10 cellular contexts compared by ENCODE assay signal in genomic region chr3:126781889-126782491, GRCh38.
DNase-seq lines count a peak whose midpoint lies in the region; ATAC-seq and TF ChIP-seq lines count a peak whose summit lies in the region.
"Had no signal": no experiment of that assay in that cellular context is flagged by ENCODE, and none has a peak within 500 bp of the region (broad histone marks: within the 10 kb centered on the region; RNA-seq: fewer than 3 reads in every experiment).

No MANE protein-coding gene starts in this region.

- H3K9me3 ChIP-seq in right cardiac atrium (ENCODE audit: control insufficient read depth, low read length): no peaks in the 10 kb centered on the region
- no peaks in the 10 kb centered on the region for H3K9me3 ChIP-seq in suprapubic skin
- H3K9me3 ChIP-seq: SJCRH30 had no signal

- intact Hi-C loops in right cardiac atrium (cut with DNase I): no loop called here

- H3K27ac ChIP-seq in right cardiac atrium (ENCODE audit: low read length): peak overlapping the region; percentile 25
- peak overlapping the region; percentile 87 for H3K27ac ChIP-seq in suprapubic skin
- H3K27ac ChIP-seq in substantia nigra (ENCODE audit: low read depth, low read length, poor library complexity, severe bottlenecking): no peak overlapping the region
- H3K27ac ChIP-seq: SJCRH30 had no signal

- H3K4me1 ChIP-seq in right cardiac atrium (ENCODE audit: control insufficient read depth, insufficient read depth, low read length) (peaks cover 5% of the 10 kb centered on the region), suprapubic skin (peaks cover 27% of the 10 kb centered on the region)
- H3K4me1 ChIP-seq: SJCRH30 had no signal

- H3K27me3 ChIP-seq in right cardiac atrium (ENCODE audit: control insufficient read depth, insufficient read depth): no peaks in the 10 kb centered on the region
- H3K27me3 ChIP-seq in suprapubic skin: no peaks in the 10 kb centered on the region
- H3K27me3 ChIP-seq: SJCRH30 had no signal

- DNase-seq in HFF-Myc (ENCODE audit: extremely low read depth, low read depth): peak; percentile 72
- DNase-seq in astrocyte of the spinal cord (ENCODE audit: low read depth, low spot score): peak; percentile 90
- DNase-seq in right cardiac atrium: peak in 2 of 3 donors; percentile 42 to 55
- DNase-seq in suprapubic skin (ENCODE audit: low spot score in 2 of 2): no peak
- no peak for DNase-seq in NK-92 (lab: John Stamatoyannopoulos, UW; ENCODE audit: unreplicated experiment)
- DNase-seq in substantia nigra (lab: John Stamatoyannopoulos, UW): no peak
- DNase-seq in activated CD4-positive, CD25-positive, alpha-beta regulatory T cell treated with anti-CD3 and anti-CD28 coated beads, Interleukin-2, amount 50 U/mL, for 72 hours: no peak
- DNase-seq: effector memory CD4-positive, alpha-beta T cell; SJCRH30 had no signal

- no peak for TF ChIP-seq EP300 in suprapubic skin (IDR thresholded peaks at IDR 0.05)

- no peak for TF ChIP-seq POLR2A in suprapubic skin (IDR thresholded peaks at IDR 0.05)

- peak; percentile 77 to 84 for ATAC-seq in right cardiac atrium
- ATAC-seq in HG02642 (IDR thresholded peaks at IDR 0.05; ENCODE audit: poor library complexity, unreplicated experiment): no peak

- in situ Hi-C loops in astrocyte of the spinal cord (cut with HindIII; ENCODE audit: low sequenced_read_pairs): no loop called here

- peak overlapping the region; percentile 5; the same call in 1 of the 2 replicates for H3K4me3 ChIP-seq in HFF-Myc (replicated peaks; ENCODE audit: low read depth, low read length)
- H3K4me3 ChIP-seq in astrocyte of the spinal cord (ENCODE audit: low read depth, low read length): no peak overlapping the region
- H3K4me3 ChIP-seq in right cardiac atrium (ENCODE audit: low read length): no peak overlapping the region
- no peak overlapping the region for H3K4me3 ChIP-seq in suprapubic skin
- H3K4me3 ChIP-seq: SJCRH30 had no signal

- WGBS in right cardiac atrium: 66% methylated on average over 12 of the region's 12 CpGs
- 28% methylated on average over 12 of the region's 12 CpGs for WGBS in suprapubic skin

- H3K36me3 ChIP-seq in suprapubic skin: no peaks in the 10 kb centered on the region
- H3K36me3 ChIP-seq: SJCRH30 had no signal

- TF ChIP-seq CTCF in HFF-Myc (IDR thresholded peaks at IDR 0.05; ENCODE audit: low read depth, low read length, missing control alignments) (no peak), astrocyte of the spinal cord (IDR thresholded peaks at IDR 0.05; ENCODE audit: low read depth, low read length) (no peak), suprapubic skin (IDR thresholded peaks at IDR 0.05) (no peak)

Comparison
In these comparisons a context has a peak if more than half of its experiments do, and no peak if none do; other contexts are left out.
1. DNase-seq: peak in HFF-Myc (single experiment), astrocyte of the spinal cord (single experiment) and right cardiac atrium (2 of 3); none in suprapubic skin (0 of 2), NK-92 (single experiment), substantia nigra (0 of 49) and activated CD4-positive, CD25-positive, alpha-beta regulatory T cell treated with anti-CD3 and anti-CD28 coated beads, Interleukin-2, amount 50 U/mL, for 72 hours (single experiment).